9 cellular contexts compared by ENCODE assay signal in the genomic region with DNA sequence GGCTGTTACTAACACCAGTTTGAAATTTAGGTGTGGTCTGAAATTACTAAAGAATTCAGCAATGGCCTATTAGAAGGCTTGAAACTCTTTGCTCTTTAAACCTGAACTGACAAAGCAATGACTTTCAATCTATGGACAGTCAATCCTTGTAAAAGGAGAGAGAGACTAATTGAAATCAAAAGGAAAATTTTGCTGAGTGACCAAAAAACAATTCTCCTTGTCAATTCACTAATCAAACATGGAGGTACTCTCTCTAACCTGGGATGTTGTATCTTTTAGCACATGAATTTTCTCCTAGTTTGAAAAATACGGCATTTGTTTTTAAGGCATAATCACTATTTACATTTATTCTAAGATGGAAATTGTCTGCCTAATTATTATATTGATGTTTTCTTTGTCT.
"Had no signal": no experiment of that assay in that cellular context is flagged by ENCODE, and none has a peak within 500 bp of the region (broad histone marks: within the 10 kb centered on the region; RNA-seq: fewer than 3 reads in every experiment).

No MANE protein-coding gene starts in this region.

- H3K9me3 Mint-ChIP-seq: H9 had no signal

- H3K4me1 Mint-ChIP-seq: GM23338, H9 had no signal

- H3K4me3 ChIP-seq: GM23338 had no signal

- H3K27ac Mint-ChIP-seq: GM23338, H9 had no signal

- H2AFZ ChIP-seq: GM23338 had no signal

- H3K27ac ChIP-seq: KMS-11 had no signal

- H3K4me2 ChIP-seq: GM23338, KMS-11 had no signal

- ATAC-seq: GM23338 had no signal

- H3K9ac ChIP-seq: KMS-11 had no signal

- H3K4me3 Mint-ChIP-seq: GM23338, H9 had no signal

- DNase-seq: H9, HCEC 1CT, Karpas-422, KBM-7 had no signal

- FAIRE-seq: H1, H54, HTR-8/SVneo had no signal
